1 cellular context compared by ENCODE assay signal in genomic region chr10:97138174-97138573, GRCh38.
TF ChIP-seq lines count a peak whose summit lies in the region.

No MANE protein-coding gene starts in this region.

TF ChIP-seq in HepG2, 621 proteins besides CTCF, POLR2A, EP300 and RAD21 (continued from another document and continues in another):
- TF ChIP-seq ZNF597 (CRISPR knock-in tag; IDR thresholded peaks at IDR 0.05) (no peak), ZNF678 (CRISPR knock-in tag; IDR thresholded peaks at IDR 0.05) (no peak), ZNF12 (CRISPR knock-in tag; IDR thresholded peaks at IDR 0.05) (no peak), KAT8 (CRISPR knock-in tag; IDR thresholded peaks at IDR 0.05) (no peak), SALL1 (CRISPR knock-in tag; IDR thresholded peaks at IDR 0.05) (peak; percentile 43; the same call in 1 of the 2 replicates), MNT (IDR thresholded peaks at IDR 0.05) (no peak), U2AF1 (optimal IDR thresholded peaks at IDR 0.05; ENCODE audit: low read depth, low read length) (no peak), MTF1 (CRISPR knock-in tag; IDR thresholded peaks at IDR 0.05) (no peak), ZBTB20 (CRISPR knock-in tag; IDR thresholded peaks at IDR 0.05; ENCODE audit: borderline replicate concordance, low read depth) (no peak), ZNF652 (CRISPR knock-in tag; IDR thresholded peaks at IDR 0.05; ENCODE audit: borderline replicate concordance, low read depth) (no peak), HHEX (CRISPR knock-in tag; IDR thresholded peaks at IDR 0.05) (no peak), SUZ12 (IDR thresholded peaks at IDR 0.05; ENCODE audit: low read depth, low read length) (no peak), ZNF280D (CRISPR knock-in tag; IDR thresholded peaks at IDR 0.05) (no peak), THRA (CRISPR knock-in tag; IDR thresholded peaks at IDR 0.05; ENCODE audit: borderline replicate concordance) (0 out of 2 replicates have a peak, but pooled peaks have one; percentile 33), ZNF800 (CRISPR knock-in tag; IDR thresholded peaks at IDR 0.05) (no peak), PLRG1 (conservative IDR thresholded peaks at IDR 0.05) (no peak), ZNF282 (IDR thresholded peaks at IDR 0.05; ENCODE audit: partially characterized antibody) (no peak), MEIS1 (CRISPR knock-in tag; IDR thresholded peaks at IDR 0.05; ENCODE audit: borderline replicate concordance) (no peak), HOXD1 (CRISPR knock-in tag; IDR thresholded peaks at IDR 0.05) (no peak), CC2D1A (CRISPR knock-in tag; IDR thresholded peaks at IDR 0.05) (no peak), ZNF296 (CRISPR knock-in tag; conservative IDR thresholded peaks at IDR 0.05) (peak; percentile 95), ZNF609 (CRISPR knock-in tag; IDR thresholded peaks at IDR 0.05; ENCODE audit: borderline replicate concordance) (no peak), FOXK2 (IDR thresholded peaks at IDR 0.05) (no peak), ZNF253 (CRISPR knock-in tag; IDR thresholded peaks at IDR 0.05; ENCODE audit: borderline replicate concordance) (no peak), LBX2 (CRISPR knock-in tag; IDR thresholded peaks at IDR 0.05; ENCODE audit: borderline replicate concordance) (no peak), CSRNP1 (CRISPR knock-in tag; IDR thresholded peaks at IDR 0.05) (no peak), ZNF468 (CRISPR knock-in tag; IDR thresholded peaks at IDR 0.05) (no peak), ZNF878 (CRISPR knock-in tag; IDR thresholded peaks at IDR 0.05) (no peak), EZH2 (conservative IDR thresholded peaks at IDR 0.05; ENCODE audit: low read depth, low read length) (no peak), ZNF430 (CRISPR knock-in tag; IDR thresholded peaks at IDR 0.05) (no peak), ARNTL (CRISPR knock-in tag; IDR thresholded peaks at IDR 0.05) (peak; percentile 56; the same call in 1 of the 2 replicates), REXO4 (CRISPR knock-in tag; IDR thresholded peaks at IDR 0.05; ENCODE audit: borderline replicate concordance) (no peak), FOSL2 (CRISPR knock-in tag; IDR thresholded peaks at IDR 0.05) (peak; percentile 57), ZBTB7A (CRISPR knock-in tag; IDR thresholded peaks at IDR 0.05) (no peak), NRL (CRISPR knock-in tag; IDR thresholded peaks at IDR 0.05; ENCODE audit: borderline replicate concordance) (no peak), ZNF451 (CRISPR knock-in tag; IDR thresholded peaks at IDR 0.05) (no peak), ZNF704 (CRISPR knock-in tag; IDR thresholded peaks at IDR 0.05; ENCODE audit: borderline replicate concordance) (no peak), PREB (CRISPR knock-in tag; IDR thresholded peaks at IDR 0.05) (no peak), SAFB2 (CRISPR knock-in tag; IDR thresholded peaks at IDR 0.05; ENCODE audit: borderline replicate concordance, low read depth) (no peak)
